26 cellular contexts compared by ENCODE assay signal in the genomic region with DNA sequence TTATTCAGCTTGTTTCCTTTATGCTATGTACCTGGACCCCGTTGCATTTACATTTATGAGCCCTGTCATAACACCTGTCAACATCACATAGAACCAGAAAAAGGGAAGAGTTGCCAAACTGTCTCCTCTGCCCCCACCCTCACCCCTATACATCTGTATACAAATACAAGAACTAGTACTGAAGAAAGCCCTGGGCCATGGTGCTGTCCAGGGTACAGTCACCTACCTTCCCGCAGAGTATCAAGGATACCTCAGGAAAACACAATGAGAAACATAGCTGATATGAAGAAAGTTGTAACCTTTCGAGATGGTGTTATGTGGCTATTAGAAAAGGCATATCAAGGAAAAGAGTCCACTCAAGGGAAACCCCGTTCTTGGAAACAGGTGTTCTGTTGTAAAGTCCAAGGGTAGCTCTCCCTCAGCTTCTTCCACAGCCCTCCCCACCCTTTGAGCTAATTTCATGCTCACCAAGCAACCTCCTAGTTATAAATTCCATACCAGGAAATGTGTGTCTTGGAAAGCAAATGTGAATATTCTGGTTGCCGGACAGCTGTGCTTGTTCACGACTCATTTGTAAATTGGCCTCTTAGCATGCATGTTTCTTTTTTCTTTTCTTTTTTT. TPM values are rescaled to one million over a fixed set of nuclear protein-coding genes. Genes with fewer than 3 reads are reported as not detected.
"Had no signal": no experiment of that assay in that cellular context is flagged by ENCODE, and none has a peak within 500 bp of the region (broad histone marks: within the 10 kb centered on the region; RNA-seq: fewer than 3 reads in every experiment).

No MANE protein-coding gene starts in this region.

- H3K4me3 ChIP-seq: esophagus squamous epithelium, neural progenitor cell, pancreas, suprapubic skin, tibial artery, upper lobe of left lung, uterus had no signal

- H3K4me1 ChIP-seq: esophagus squamous epithelium, foreskin keratinocyte, neural progenitor cell, pancreas, suprapubic skin, tibial artery, upper lobe of left lung, uterus had no signal

- H3K4me1 Mint-ChIP-seq: natural killer cell; stimulated activated effector memory CD8-positive, alpha-beta T cell treated with anti-CD3 and anti-CD28 coated beads, Interleukin-12 subunit alpha, Interleukin-12 subunit beta, amount 100 ng/mL, for 72 hours had no signal

- FAIRE-seq: pancreas had no signal

- H3K4me2 ChIP-seq: neural progenitor cell had no signal

- H3K27ac ChIP-seq: esophagus squamous epithelium, foreskin keratinocyte, neural progenitor cell, pancreas, suprapubic skin, tibial artery, upper lobe of left lung, uterus had no signal

- H3K9ac ChIP-seq: neural progenitor cell had no signal

- H3K36me3 ChIP-seq: esophagus squamous epithelium, neural progenitor cell, pancreas, suprapubic skin, tibial artery, upper lobe of left lung, uterus had no signal

- H3K27ac Mint-ChIP-seq: effector memory CD8-positive, alpha-beta T cell; natural killer cell; neural progenitor cell; progenitor cell of endocrine pancreas; stimulated activated effector memory CD8-positive, alpha-beta T cell treated with anti-CD3 and anti-CD28 coated beads, Interleukin-12 subunit alpha, Interleukin-12 subunit beta, amount 100 ng/mL, for 72 hours had no signal

- H3K4me3 Mint-ChIP-seq: effector memory CD8-positive, alpha-beta T cell; natural killer cell; neural progenitor cell; stimulated activated effector memory CD8-positive, alpha-beta T cell treated with anti-CD3 and anti-CD28 coated beads, Interleukin-12 subunit alpha, Interleukin-12 subunit beta, amount 100 ng/mL, for 72 hours had no signal

- H2AFZ ChIP-seq: neural progenitor cell had no signal

- H3K27me3 ChIP-seq: neural progenitor cell, pancreas, upper lobe of left lung, uterus had no signal

- H3K9me3 ChIP-seq: esophagus squamous epithelium, pancreas, suprapubic skin, tibial artery, upper lobe of left lung, uterus had no signal

- DNase-seq: cortex of kidney; effector memory CD8-positive, alpha-beta T cell; esophagus squamous epithelium; head of caudate nucleus; hippocampal formation; mammary epithelial cell; natural killer cell; occipital lobe; pancreas; right cardiac atrium; stimulated activated CD4-positive, alpha-beta T cell treated with anti-CD3 and anti-CD28 coated beads, Interleukin-4, amount 100 ng/mL, for 1 hour; stimulated activated CD8-positive, alpha-beta memory T cell treated with anti-CD3 and anti-CD28 coated beads, Interleukin-4, amount 100 ng/mL, for 48 hours; stimulated activated naive CD8-positive, alpha-beta T cell treated with anti-CD3 and anti-CD28 coated beads, Interleukin-15, Interleukin-2, amounts not matched to agents 100 U/mL and 50 U/mL, for 24 hours; tibial artery; upper lobe of left lung; uterus had no signal

- H3K36me3 Mint-ChIP-seq: natural killer cell; neural progenitor cell; stimulated activated effector memory CD8-positive, alpha-beta T cell treated with anti-CD3 and anti-CD28 coated beads, Interleukin-12 subunit alpha, Interleukin-12 subunit beta, amount 100 ng/mL, for 72 hours had no signal

- H3K9me3 Mint-ChIP-seq: effector memory CD8-positive, alpha-beta T cell; natural killer cell; stimulated activated effector memory CD8-positive, alpha-beta T cell treated with anti-CD3 and anti-CD28 coated beads, Interleukin-12 subunit alpha, Interleukin-12 subunit beta, amount 100 ng/mL, for 72 hours had no signal

RNA-seq across cellular contexts. Expression of gene AVPR1B, which starts 16.7 kb away (rescaled TPM):
- total RNA-seq: chondrocyte, epithelial cell of proximal tubule, esophagus squamous epithelium, foreskin keratinocyte, kidney epithelial cell, liver, mammary epithelial cell, myocyte, natural killer cell, occipital lobe, right cardiac atrium, suprapubic skin, upper lobe of left lung had no signal
- polyA plus RNA-seq: foreskin keratinocyte, liver, mammary epithelial cell had no signal
